Comparison of ENCODE assay signal across 26 cellular contexts in the genomic region with DNA sequence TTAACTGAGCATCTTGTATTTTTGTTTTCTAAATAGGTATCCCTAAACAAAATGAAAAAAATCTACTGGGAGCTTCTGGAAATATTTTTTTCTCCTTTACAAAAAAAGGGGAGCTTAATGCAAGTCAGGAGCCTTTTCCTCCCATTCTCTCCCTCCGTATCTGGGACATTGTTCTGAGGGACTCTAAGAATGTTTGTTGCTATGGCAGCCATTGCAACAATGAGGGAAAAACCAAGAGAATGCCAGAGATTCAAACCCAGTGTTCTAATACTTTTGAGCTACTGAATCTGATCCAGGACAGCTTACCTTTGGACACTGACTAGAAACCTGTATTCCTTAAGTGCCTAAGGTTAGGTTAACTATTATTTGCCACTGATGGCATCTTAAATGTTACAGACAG.
A peak's percentile ranks its signal among the peaks of the same experiment; 100 is the strongest.
DNase-seq lines count a peak whose midpoint lies in the region; ATAC-seq and TF ChIP-seq lines count a peak whose summit lies in the region.
"Had no signal": no experiment of that assay in that cellular context is flagged by ENCODE, and none has a peak within 500 bp of the region (broad histone marks: within the 10 kb centered on the region; RNA-seq: fewer than 3 reads in every experiment).

No MANE protein-coding gene starts in this region.

- peaks cover 14% of the 10 kb centered on the region for H3K9me3 Mint-ChIP-seq in GM23338
- peaks cover 43% of the 10 kb centered on the region for H3K9me3 Mint-ChIP-seq in HFFc6
- H3K9me3 Mint-ChIP-seq in glutamatergic neuron (ENCODE audit: unreplicated experiment): peaks cover 9% of the 10 kb centered on the region

- H3K27me3 Mint-ChIP-seq in GM23338 (ENCODE audit: insufficient read depth, low read depth, poor library complexity) (no peaks in the 10 kb centered on the region), HFFc6 (ENCODE audit: insufficient read depth) (no peaks in the 10 kb centered on the region), glutamatergic neuron (ENCODE audit: unreplicated experiment) (no peaks in the 10 kb centered on the region)
- H3K27me3 Mint-ChIP-seq: brain had no signal

- peaks cover 22% of the 10 kb centered on the region for H3K36me3 Mint-ChIP-seq in GM23338 (ENCODE audit: low read depth)
- 0 out of 2 replicates have a peak, but pooled peaks cover 5% of the 10 kb centered on the region for H3K36me3 Mint-ChIP-seq in HFFc6 (ENCODE audit: low read depth)
- H3K36me3 Mint-ChIP-seq in glutamatergic neuron (ENCODE audit: unreplicated experiment): no peaks in the 10 kb centered on the region
- H3K36me3 Mint-ChIP-seq: brain; CD8-positive, alpha-beta T cell had no signal

- peaks cover 8% of the 10 kb centered on the region for H3K4me1 Mint-ChIP-seq in GM23338
- no peaks in the 10 kb centered on the region for H3K4me1 Mint-ChIP-seq in HFFc6 (ENCODE audit: low read depth)
- no peaks in the 10 kb centered on the region for H3K4me1 Mint-ChIP-seq in glutamatergic neuron (ENCODE audit: low read depth, unreplicated experiment)

- ATAC-seq in GM23338 (peak; percentile 91), GM21423 (IDR thresholded peaks at IDR 0.05; ENCODE audit: unreplicated experiment) (no peak)
- ATAC-seq: A549; CD8-positive, alpha-beta T cell; psoas muscle had no signal

- H3K4me3 ChIP-seq in GM23338: no peak overlapping the region
- no peak overlapping the region for H3K4me3 ChIP-seq in mesodermal cell (ENCODE audit: extremely low read depth, insufficient read depth, low read length, poor library complexity, severe bottlenecking)
- H3K4me3 ChIP-seq: A549, psoas muscle, SJSA1, smooth muscle cell had no signal

- H3K4me3 Mint-ChIP-seq in GM23338 (no peak overlapping the region), HFFc6 (no peak overlapping the region), glutamatergic neuron (ENCODE audit: unreplicated experiment) (no peak overlapping the region)
- H3K4me3 Mint-ChIP-seq: brain; CD8-positive, alpha-beta T cell had no signal

- H3K4me1 ChIP-seq in GM23338 (ENCODE audit: insufficient read depth) (peaks cover 4% of the 10 kb centered on the region), mesodermal cell (ENCODE audit: control insufficient read depth, insufficient read depth, low read length, poor library complexity, severe bottlenecking) (peaks cover 11% of the 10 kb centered on the region)
- H3K4me1 ChIP-seq: A549, psoas muscle, SJSA1 had no signal

- H3F3A ChIP-seq in GM23338 (replicated peaks; ENCODE audit: low read depth): no peaks in the 10 kb centered on the region

- no peak overlapping the region for H3K4me2 ChIP-seq in GM23338
- H3K4me2 ChIP-seq: A549, smooth muscle cell had no signal

- no CpG with 5 or more reads among the region's 1 CpG for WGBS in mesodermal cell (ENCODE audit: insufficient coverage in 2 of 2), 2 experiments

- no peaks in the 10 kb centered on the region for H3K27me3 ChIP-seq in GM23338 (ENCODE audit: insufficient read depth)
- H3K27me3 ChIP-seq: SJSA1 had no signal

- H3K79me2 ChIP-seq in GM23338 (replicated peaks; ENCODE audit: insufficient read depth): no peaks in the 10 kb centered on the region

- H3K27ac Mint-ChIP-seq in GM23338 (no peak overlapping the region), HFFc6 (no peak overlapping the region), glutamatergic neuron (ENCODE audit: unreplicated experiment) (no peak overlapping the region)
- H3K27ac Mint-ChIP-seq: CD8-positive, alpha-beta T cell had no signal

- TF ChIP-seq CTCF in GM23338 (conservative IDR thresholded peaks at IDR 0.05; ENCODE audit: low read depth in 2 of 2) (no peak), HFFc6 (IDR thresholded peaks at IDR 0.05) (no peak), glutamatergic neuron (IDR thresholded peaks at IDR 0.05; ENCODE audit: partially characterized antibody, unreplicated experiment) (no peak)

- H3K27ac ChIP-seq in GM23338 (ENCODE audit: low read depth) (no peak overlapping the region), mesodermal cell (ENCODE audit: low read depth, low read length, severe bottlenecking) (peak overlapping the region; percentile 19)
- H3K27ac ChIP-seq: A549, psoas muscle, SJSA1 had no signal

- H3K9me2 ChIP-seq in GM23338 (ENCODE audit: insufficient read depth): peaks cover 9% of the 10 kb centered on the region; the same call in 1 of the 2 replicates

- H4K20me1 ChIP-seq in GM23338 (replicated peaks; ENCODE audit: insufficient read depth): no peaks in the 10 kb centered on the region

- no peaks in the 10 kb centered on the region for H3K9me3 ChIP-seq in mesodermal cell (ENCODE audit: control insufficient read depth, low read length)
- H3K9me3 ChIP-seq: A549, psoas muscle, SJSA1 had no signal

- no peak overlapping the region for H2AFZ ChIP-seq in GM23338

- DNase-seq in GM23338 (ENCODE audit: low spot score) (peak; percentile 88), astrocyte of the hippocampus (ENCODE audit: low read depth, low spot score) (peak; percentile 45), globus pallidus (ENCODE audit: low spot score) (peak; percentile 1), HFFc6 (no peak), glutamatergic neuron (no peak)
- DNase-seq in activated naive CD4-positive, alpha-beta T cell (lab: John Stamatoyannopoulos, UW): no peak
- DNase-seq: activated gamma-delta T cell; CD8-positive, alpha-beta T cell; DMS79; GF-D8; GOT3; Kasumi-1; NCI-H1048; NCI-H187 treated with DMSO at 0.1 percent for 48 hours; NCI-H226; nucleus accumbens; psoas muscle; stimulated activated CD4-positive, alpha-beta T cell treated with anti-CD3 and anti-CD28 coated beads, Interleukin-2, amount 100 ng/mL, for 24 hours; substantia nigra; T-helper 1 cell had no signal

- H3K36me3 ChIP-seq in GM23338 (ENCODE audit: insufficient read depth) (no peaks in the 10 kb centered on the region; the same call in 1 of the 2 replicates), mesodermal cell (ENCODE audit: control insufficient read depth, insufficient read depth, low read length) (no peaks in the 10 kb centered on the region)
- H3K36me3 ChIP-seq: SJSA1 had no signal

TF ChIP-seq in GM23338, 12 proteins besides CTCF, POLR2A, EP300 and RAD21 (continues in another document):
- TF ChIP-seq ZNF114 (CRISPR knock-in tag; IDR thresholded peaks at IDR 0.05): no peak
- TF ChIP-seq, protein P1, sequence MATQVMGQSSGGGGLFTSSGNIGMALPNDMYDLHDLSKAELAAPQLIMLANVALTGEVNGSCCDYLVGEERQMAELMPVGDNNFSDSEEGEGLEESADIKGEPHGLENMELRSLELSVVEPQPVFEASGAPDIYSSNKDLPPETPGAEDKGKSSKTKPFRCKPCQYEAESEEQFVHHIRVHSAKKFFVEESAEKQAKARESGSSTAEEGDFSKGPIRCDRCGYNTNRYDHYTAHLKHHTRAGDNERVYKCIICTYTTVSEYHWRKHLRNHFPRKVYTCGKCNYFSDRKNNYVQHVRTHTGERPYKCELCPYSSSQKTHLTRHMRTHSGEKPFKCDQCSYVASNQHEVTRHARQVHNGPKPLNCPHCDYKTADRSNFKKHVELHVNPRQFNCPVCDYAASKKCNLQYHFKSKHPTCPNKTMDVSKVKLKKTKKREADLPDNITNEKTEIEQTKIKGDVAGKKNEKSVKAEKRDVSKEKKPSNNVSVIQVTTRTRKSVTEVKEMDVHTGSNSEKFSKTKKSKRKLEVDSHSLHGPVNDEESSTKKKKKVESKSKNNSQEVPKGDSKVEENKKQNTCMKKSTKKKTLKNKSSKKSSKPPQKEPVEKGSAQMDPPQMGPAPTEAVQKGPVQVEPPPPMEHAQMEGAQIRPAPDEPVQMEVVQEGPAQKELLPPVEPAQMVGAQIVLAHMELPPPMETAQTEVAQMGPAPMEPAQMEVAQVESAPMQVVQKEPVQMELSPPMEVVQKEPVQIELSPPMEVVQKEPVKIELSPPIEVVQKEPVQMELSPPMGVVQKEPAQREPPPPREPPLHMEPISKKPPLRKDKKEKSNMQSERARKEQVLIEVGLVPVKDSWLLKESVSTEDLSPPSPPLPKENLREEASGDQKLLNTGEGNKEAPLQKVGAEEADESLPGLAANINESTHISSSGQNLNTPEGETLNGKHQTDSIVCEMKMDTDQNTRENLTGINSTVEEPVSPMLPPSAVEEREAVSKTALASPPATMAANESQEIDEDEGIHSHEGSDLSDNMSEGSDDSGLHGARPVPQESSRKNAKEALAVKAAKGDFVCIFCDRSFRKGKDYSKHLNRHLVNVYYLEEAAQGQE (IDR thresholded peaks at IDR 0.05; ENCODE audit: unreplicated experiment): no peak
- no peak for TF ChIP-seq STAT1 (IDR thresholded peaks at IDR 0.05; ENCODE audit: unreplicated experiment)
- no peak for TF ChIP-seq EZH2phosphoT487 (IDR thresholded peaks at IDR 0.05; ENCODE audit: unreplicated experiment)
- TF ChIP-seq, protein P2, sequence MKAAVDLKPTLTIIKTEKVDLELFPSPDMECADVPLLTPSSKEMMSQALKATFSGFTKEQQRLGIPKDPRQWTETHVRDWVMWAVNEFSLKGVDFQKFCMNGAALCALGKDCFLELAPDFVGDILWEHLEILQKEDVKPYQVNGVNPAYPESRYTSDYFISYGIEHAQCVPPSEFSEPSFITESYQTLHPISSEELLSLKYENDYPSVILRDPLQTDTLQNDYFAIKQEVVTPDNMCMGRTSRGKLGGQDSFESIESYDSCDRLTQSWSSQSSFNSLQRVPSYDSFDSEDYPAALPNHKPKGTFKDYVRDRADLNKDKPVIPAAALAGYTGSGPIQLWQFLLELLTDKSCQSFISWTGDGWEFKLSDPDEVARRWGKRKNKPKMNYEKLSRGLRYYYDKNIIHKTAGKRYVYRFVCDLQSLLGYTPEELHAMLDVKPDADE (IDR thresholded peaks at IDR 0.05): no peak
- TF ChIP-seq CREB1 (CRISPR knock-in tag; IDR thresholded peaks at IDR 0.05; ENCODE audit: low read depth): no peak

Comparison
In these comparisons a context has a peak if more than half of its experiments do, and no peak if none do; other contexts are left out.
1. DNase-seq: peak in GM23338 (single experiment), astrocyte of the hippocampus (single experiment) and globus pallidus (single experiment); none in activated naive CD4-positive, alpha-beta T cell (0 of 4), HFFc6 (single experiment) and glutamatergic neuron (single experiment).